8 cellular contexts compared by ENCODE assay signal in genomic region chr17:38853292-38854219, GRCh38. TPM values are rescaled to one million over a fixed set of nuclear protein-coding genes. Genes with fewer than 3 reads are reported as not detected.
DNase-seq lines count a peak whose midpoint lies in the region; ATAC-seq, FAIRE-seq and TF ChIP-seq lines count a peak whose summit lies in the region.

RPL23 (minus strand) TSS chr17:38853721; CDS start chr17:38853710, 11 bp downstream.

- CTCF ChIA-PET in PC-3 (lab: Charles Lee), result interaction anchor here (0.6 kb wide), 1 partner anchor 18 kb away, joined by 4 read pairs; no protein-coding TSS in a partner anchor

- no peaks in the 10 kb centered on the region for H3K27me3 ChIP-seq in PC-3 (ENCODE audit: low read length)

- peaks cover 14% of the 10 kb centered on the region; the same call in 1 of the 2 replicates for H3K4me1 ChIP-seq in PC-3 (ENCODE audit: insufficient read depth, low read length)

- peak; percentile 70 for DNase-seq in D721Med (ENCODE audit: insufficient read length, low spot score)
- DNase-seq in Jurkat, Clone E6-1 (ENCODE audit: low read depth, low spot score), result peak; percentile 97
- DNase-seq in PC-3, result peak; percentile 95
- DNase-seq in activated T-cell treated with anti-CD3 and anti-CD28 coated beads for 4 hours, result peak; percentile 88
- peak; percentile 97 for DNase-seq in epithelial cell of esophagus (ENCODE audit: low read depth)
- peak; percentile 97 for DNase-seq in mucosa of gallbladder (ENCODE audit: low spot score)
- DNase-seq in stimulated activated CD8-positive, alpha-beta memory T cell treated with anti-CD3 and anti-CD28 coated beads, Interleukin-4, amount 100 ng/mL, for 24 hours (ENCODE audit: low read depth), result peak; percentile 85

- peak within 1 kb of the TSS; percentile 74 for H3K27ac ChIP-seq in PC-3 (ENCODE audit: low read length)

- H3K36me3 ChIP-seq in PC-3 (ENCODE audit: low read depth, low read length), result peaks cover 44% of the 10 kb centered on the region

- peak within 1 kb of the TSS; percentile 98 for H3K9ac ChIP-seq in PC-3 (ENCODE audit: low read length)

- peaks cover 43% of the 10 kb centered on the region for H3K79me2 ChIP-seq in PC-3 (ENCODE audit: low read length)

- intact Hi-C loops in PC-3 (cut with micrococcal nuclease), result no loop called here

- ATAC-seq in GM21528 (IDR thresholded peaks at IDR 0.05; ENCODE audit: low FRiP score, unreplicated experiment), result peak; percentile 76
- ATAC-seq in PC-3, result peak; percentile 84

- TF ChIP-seq CTCF in D721Med (IDR thresholded peaks at IDR 0.05; ENCODE audit: insufficient read depth, missing control alignments) (no peak), PC-3 (conservative IDR thresholded peaks at IDR 0.05; ENCODE audit: low read depth, low read length) (no peak), epithelial cell of esophagus (IDR thresholded peaks at IDR 0.05; ENCODE audit: insufficient read depth, low read depth, low read length, missing control alignments) (no peak)

- no peaks in the 10 kb centered on the region for H3K9me2 ChIP-seq in PC-3 (replicated peaks; ENCODE audit: low read length)

- H3K4me2 ChIP-seq in PC-3 (ENCODE audit: low read length), result peak within 1 kb of the TSS; percentile 99

- BruUV-seq in PC-3 (replicated peaks; lab: Mats Ljungman, UMichigan), result TSS peak; percentile 73

- no peak for FAIRE-seq in D721Med (lab: Jason Lieb, UNC)

- H3K9me3 ChIP-seq in PC-3 (ENCODE audit: low read length), result no peaks in the 10 kb centered on the region

- H3F3A ChIP-seq in PC-3 (ENCODE audit: low read length, unreplicated experiment), result no peaks in the 10 kb centered on the region

- POLR2A ChIA-PET in PC-3 (lab: Charles Lee; ENCODE audit: unreplicated experiment), result interaction anchor here (0.6 to 0.7 kb wide), 4 partner anchors 16 to 159 kb away, joined by 3 to 5 read pairs (median 3); no protein-coding TSS in a partner anchor

- H4K20me1 ChIP-seq in PC-3 (ENCODE audit: low read length), result peaks cover 35% of the 10 kb centered on the region

- H3K4me3 ChIP-seq in Jurkat, Clone E6-1 (ENCODE audit: low read length), result peak within 1 kb of the TSS; percentile 72
- H3K4me3 ChIP-seq in PC-3 (ENCODE audit: low read length) (peak within 1 kb of the TSS; percentile 90), epithelial cell of esophagus (ENCODE audit: low read length) (peak within 1 kb of the TSS; percentile 99)

- peak within 1 kb of the TSS; percentile 89 for H2AFZ ChIP-seq in PC-3 (ENCODE audit: low read length)

RNA-seq across cellular contexts. Expression of gene RPL23, which starts in this region (rescaled TPM):
- 2,665 TPM for polyA plus RNA-seq in Jurkat, Clone E6-1 (2012; ENCODE audit: insufficient read depth, insufficient read length)
- 807 and 1,110 TPM in 2 replicates for total RNA-seq in PC-3 (2014; rRNA removed)
- total RNA-seq in mucosa of gallbladder, result 984 TPM

Comparison
In these comparisons a context has a peak if more than half of its experiments do, and no peak if none do; other contexts are left out.
1. Peak in every context shown above with its lines: DNase-seq, ATAC-seq, H3K4me3 ChIP-seq and H3K27ac ChIP-seq.